ENCODE assay signal across 13 cellular contexts in genomic region chr3:64221564-64222257, GRCh38. TPM values are rescaled to one million over a fixed set of nuclear protein-coding genes. Genes with fewer than 3 reads are reported as not detected.
DNase-seq lines count a peak whose midpoint lies in the region; FAIRE-seq and TF ChIP-seq lines count a peak whose summit lies in the region.
"Had no signal": no experiment of that assay in that cellular context is flagged by ENCODE, and none has a peak within 500 bp of the region (broad histone marks: within the 10 kb centered on the region; RNA-seq: fewer than 3 reads in every experiment).

No MANE protein-coding gene starts in this region.

- 81 to 84% methylated on average over 6 of the region's 6 CpGs for WGBS in thyroid gland, 2 donors

- DNase-seq in DMS 273 (lab: John Stamatoyannopoulos, UW; ENCODE audit: unreplicated experiment) = peak; percentile 20
- DNase-seq in DMS 273 treated with DMSO at 0.1 percent for 48 hours (lab: John Stamatoyannopoulos, UW) = no peak
- DNase-seq in endothelial cell of umbilical vein (ENCODE audit: low read depth, low spot score) = peak; percentile 32
- no peak for DNase-seq in nephron progenitor cell
- no peak for DNase-seq in thyroid gland
- no peak for DNase-seq in NCI-H1048 (lab: John Stamatoyannopoulos, UW)
- DNase-seq in stimulated activated naive CD4-positive, alpha-beta T cell treated with Interleukin-2 at 50 U/mL for 16 hours (lab: John Stamatoyannopoulos, UW) = no peak
- no peak for DNase-seq in Calu3
- DNase-seq: 8988T; CD8-positive, alpha-beta T cell; lower lobe of right lung; NCI-H2081 treated with DMSO at 0.1 percent for 48 hours; SIG-M5 had no signal

- no peaks in the 10 kb centered on the region for H3K9me1 ChIP-seq in endothelial cell of umbilical vein (replicated peaks; ENCODE audit: control insufficient read depth, extremely low read depth, insufficient read depth, low read length)

- H3K4me1 Mint-ChIP-seq in nephron progenitor cell = peaks cover 87% of the 10 kb centered on the region
- peaks cover 36% of the 10 kb centered on the region for H3K4me1 Mint-ChIP-seq in Calu3 (ENCODE audit: low read depth, unreplicated experiment)

- H3K4me1 ChIP-seq in endothelial cell of umbilical vein (ENCODE audit: control insufficient read depth, extremely low read depth, insufficient read depth, low read length) (peaks cover 33% of the 10 kb centered on the region), thyroid gland (peaks cover 36 to 79% of the 10 kb centered on the region in 2 donors)

- CTCF ChIA-PET in endothelial cell of umbilical vein (lab: Charles Lee) (interaction anchor here (3.8 kb wide), 1 partner anchor 192 kb away, joined by 45 read pairs; no protein-coding TSS in a partner anchor), Calu3 (lab: Charles Lee) (no interaction called here)

- H3K36me3 Mint-ChIP-seq in nephron progenitor cell (ENCODE audit: low read depth) (no peaks in the 10 kb centered on the region), Calu3 (ENCODE audit: insufficient read depth, unreplicated experiment) (peaks cover 7% of the 10 kb centered on the region)
- H3K36me3 Mint-ChIP-seq: CD8-positive, alpha-beta T cell had no signal

- BruUV-seq in endothelial cell of umbilical vein (replicated peaks; lab: Mats Ljungman, UMichigan) (no TSS peak), Calu3 (replicated peaks; lab: Mats Ljungman, UMichigan) (no TSS peak)

- H3K27ac Mint-ChIP-seq in nephron progenitor cell (peak overlapping the region; percentile 74), Calu3 (ENCODE audit: unreplicated experiment) (no peak overlapping the region)
- H3K27ac Mint-ChIP-seq: CD8-positive, alpha-beta T cell had no signal

- H3K4me2 ChIP-seq in endothelial cell of umbilical vein (ENCODE audit: insufficient read depth, low read length) = no peak overlapping the region

- H4K20me1 ChIP-seq in endothelial cell of umbilical vein (replicated peaks; ENCODE audit: control insufficient read depth, extremely low read depth, insufficient read depth, low read length) = no peaks in the 10 kb centered on the region

- no peak for TF ChIP-seq POLR2A in endothelial cell of umbilical vein (IDR thresholded peaks at IDR 0.05; ENCODE audit: low read depth, low read length)
- no peak for TF ChIP-seq POLR2A in thyroid gland (IDR thresholded peaks at IDR 0.05)

- FAIRE-seq in endothelial cell of umbilical vein (lab: Jason Lieb, UNC) = peak; percentile 21

- H3K4me3 Mint-ChIP-seq in nephron progenitor cell (no peak overlapping the region), Calu3 (ENCODE audit: low read depth, unreplicated experiment) (no peak overlapping the region)
- H3K4me3 Mint-ChIP-seq: CD8-positive, alpha-beta T cell had no signal

- H3K27me3 Mint-ChIP-seq in nephron progenitor cell (ENCODE audit: low read depth, poor library complexity) = peaks cover 2% of the 10 kb centered on the region
- H3K27me3 Mint-ChIP-seq in Calu3 (ENCODE audit: unreplicated experiment) = no peaks in the 10 kb centered on the region

- no peaks in the 10 kb centered on the region for H3K36me3 ChIP-seq in endothelial cell of umbilical vein (ENCODE audit: control insufficient read depth in 2 of 2, extremely low read depth in 1 of 2, insufficient read depth in 2 of 2, low read length in 2 of 2)
- H3K36me3 ChIP-seq in thyroid gland = no peaks in the 10 kb centered on the region
- H3K36me3 ChIP-seq: lower lobe of right lung had no signal

- no peak for TF ChIP-seq CTCF in endothelial cell of umbilical vein (IDR thresholded peaks at IDR 0.05; ENCODE audit: extremely low read depth in 1 of 2, insufficient read depth in 1 of 2, low read depth in 1 of 2, low read length in 2 of 2)
- TF ChIP-seq CTCF in nephron progenitor cell (IDR thresholded peaks at IDR 0.05) = no peak
- TF ChIP-seq CTCF in thyroid gland (IDR thresholded peaks at IDR 0.05) = no peak
- no peak for TF ChIP-seq CTCF in Calu3 (IDR thresholded peaks at IDR 0.05; ENCODE audit: unreplicated experiment)

- H3K4me3 ChIP-seq in endothelial cell of umbilical vein (replicated peaks in 1 of 3; ENCODE audit: insufficient read depth in 1 of 3, low read depth in 1 of 3, low read length in 3 of 3) (no peak overlapping the region), thyroid gland (replicated peaks in 1 of 3) (no peak overlapping the region)
- H3K4me3 ChIP-seq: lower lobe of right lung had no signal

- H2AFZ ChIP-seq in endothelial cell of umbilical vein (ENCODE audit: low read depth, low read length) = no peak overlapping the region

- H3K9me3 Mint-ChIP-seq in nephron progenitor cell (no peaks in the 10 kb centered on the region), Calu3 (ENCODE audit: low read depth, unreplicated experiment) (no peaks in the 10 kb centered on the region)
- H3K9me3 Mint-ChIP-seq: CD8-positive, alpha-beta T cell had no signal

- H3K27ac ChIP-seq in endothelial cell of umbilical vein (ENCODE audit: insufficient read depth, low read depth, low read length) = no peak overlapping the region
- peak overlapping the region in 2 of 3 donors; percentile 7 to 30 for H3K27ac ChIP-seq in thyroid gland

- H3K79me2 ChIP-seq in endothelial cell of umbilical vein (ENCODE audit: control insufficient read depth, insufficient read depth, low read length) = no peaks in the 10 kb centered on the region

- POLR2A ChIA-PET in endothelial cell of umbilical vein (lab: Charles Lee) = no interaction called here

- no peaks in the 10 kb centered on the region for H3K27me3 ChIP-seq in endothelial cell of umbilical vein (ENCODE audit: control insufficient read depth in 2 of 2, insufficient read depth in 2 of 2, low read length in 2 of 2)
- H3K27me3 ChIP-seq in thyroid gland = no peaks in the 10 kb centered on the region

- H3K9ac ChIP-seq in endothelial cell of umbilical vein (replicated peaks; ENCODE audit: extremely low read depth, insufficient read depth, low read length) = no peak overlapping the region

- H3K9me3 ChIP-seq in endothelial cell of umbilical vein (replicated peaks; ENCODE audit: control insufficient read depth, insufficient read depth, low read length) (no peaks in the 10 kb centered on the region), thyroid gland (no peaks in the 10 kb centered on the region)
- H3K9me3 ChIP-seq: lower lobe of right lung had no signal

- intact Hi-C loops in endothelial cell of umbilical vein (cut with micrococcal nuclease) = loop anchor here (5.0 kb wide), 1 partner anchor 129 kb away; no protein-coding TSS in a partner anchor
- intact Hi-C loops in thyroid gland (cut with DNase I) = loop anchor here (10.0 kb wide), 1 partner anchor 183 kb away; no protein-coding TSS in a partner anchor
- intact Hi-C loops in Calu3 (cut with micrococcal nuclease; ENCODE audit: unreplicated experiment) = loop anchor here (5.0 kb wide), 1 partner anchor 189 kb away; no protein-coding TSS in a partner anchor

- dilution Hi-C loops in endothelial cell of umbilical vein (cut with MboI; ENCODE audit: extremely low pct_ligation_motif_present, low sequenced_read_pairs) = no loop called here

TF ChIP-seq in endothelial cell of umbilical vein, 7 proteins besides CTCF, POLR2A, EP300 and RAD21:
- no peak for TF ChIP-seq FOS (IDR thresholded peaks at IDR 0.05; ENCODE audit: borderline replicate concordance, insufficient read depth, low read length)
- TF ChIP-seq MAX (IDR thresholded peaks at IDR 0.05; ENCODE audit: insufficient read depth, insufficient read length) = no peak
- TF ChIP-seq GATA2 (IDR thresholded peaks at IDR 0.05; ENCODE audit: insufficient read depth, insufficient read length, low read depth, low read length) = no peak
- TF ChIP-seq JUN (IDR thresholded peaks at IDR 0.05; ENCODE audit: borderline replicate concordance, insufficient read depth, insufficient read length, low read depth) = no peak
- no peak for TF ChIP-seq POLR2AphosphoS5 (IDR thresholded peaks at IDR 0.05; ENCODE audit: insufficient read depth, low read depth, low read length)
- no peak for TF ChIP-seq EZH2 (IDR thresholded peaks at IDR 0.05; ENCODE audit: borderline replicate concordance, low read depth, low read length, severe bottlenecking)

RNA-seq across cellular contexts. Expression of gene PRICKLE2, which starts 3.6 kb away (rescaled TPM):
- total RNA-seq in endothelial cell of umbilical vein (7.1 and 8.9 TPM in 2 replicates), thyroid gland (10 to 100 TPM; 28.8 to 48.1 (median 38.5) TPM), Calu3 (2022) (1.9 and 4.0 TPM in 2 replicates)
- 2.8 and 3.0 TPM in 2 replicates for polyA plus RNA-seq in endothelial cell of umbilical vein
- 1.5 and 1.6 TPM in 2 replicates for polyA plus RNA-seq in endothelial cell of umbilical vein (2011; cell fraction: cytosol; rRNA removed)
- 12.1 and 12.7 TPM in 2 replicates for polyA plus RNA-seq in endothelial cell of umbilical vein (2011; cell fraction: nucleus; rRNA removed)
- 0.75 and 1.1 TPM in 2 replicates for polyA plus RNA-seq in endothelial cell of umbilical vein (2012)
- 16.5 and 17.3 TPM in 2 replicates for polyA minus RNA-seq in endothelial cell of umbilical vein
- not detected for polyA minus RNA-seq in endothelial cell of umbilical vein (2011; cell fraction: cytosol; rRNA and poly(A)+ RNA removed)
- 39.9 and 44.2 TPM in 2 replicates for polyA minus RNA-seq in endothelial cell of umbilical vein (2011; cell fraction: nucleus; rRNA and poly(A)+ RNA removed)
- total RNA-seq: CD8-positive, alpha-beta T cell had no signal

Comparison
In these comparisons a context has a peak if more than half of its experiments do, and no peak if none do; other contexts are left out.
1. DNase-seq: peak in DMS 273 (single experiment) and endothelial cell of umbilical vein (single experiment); none in DMS 273 treated with DMSO at 0.1 percent for 48 hours (single experiment), nephron progenitor cell (single experiment), thyroid gland (0 of 2), NCI-H1048 (single experiment), stimulated activated naive CD4-positive, alpha-beta T cell treated with Interleukin-2 at 50 U/mL for 16 hours (single experiment) and Calu3 (single experiment).